In the genomic region with DNA sequence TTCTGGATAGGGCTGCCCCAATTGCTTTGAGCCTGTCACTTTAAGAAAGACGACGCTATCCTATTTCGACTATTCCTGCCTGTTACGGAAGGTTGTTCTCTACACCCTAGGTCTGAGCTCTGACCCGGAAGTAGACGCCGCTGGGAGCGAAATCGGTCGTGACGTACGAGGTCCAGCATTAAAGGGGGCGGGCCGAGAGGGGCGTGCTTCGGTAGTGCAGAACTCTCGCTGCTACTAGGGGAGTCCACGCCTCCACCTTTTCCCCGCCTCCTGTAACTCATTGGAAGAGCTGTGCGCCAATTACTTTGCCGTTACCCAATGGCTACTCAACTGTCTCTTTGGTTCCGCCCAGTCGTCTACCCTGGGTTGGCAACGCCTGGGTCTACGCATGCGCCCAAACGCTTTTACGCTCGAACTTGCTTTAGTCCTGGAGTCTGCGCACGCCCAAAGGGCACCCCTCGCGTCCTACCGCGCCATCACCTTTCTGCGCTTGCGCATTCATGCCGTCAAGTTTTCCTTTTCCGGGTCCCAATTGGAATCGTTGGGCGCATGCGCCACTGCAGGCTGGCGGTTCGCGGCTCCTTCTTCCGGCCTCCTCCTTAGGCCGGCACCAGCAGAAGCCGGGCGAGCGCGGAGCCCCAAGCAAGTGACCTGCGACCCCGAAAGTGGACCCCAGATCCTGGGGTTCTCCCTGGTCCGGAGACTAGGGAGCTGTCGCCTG, we compare ENCODE assay signal across 1 cellular context.
A peak's percentile ranks its signal among the peaks of the same experiment; 100 is the strongest.
TF ChIP-seq lines count a peak whose summit lies in the region.

PCNX3 (plus strand) TSS at position 548 of the 721 bp plus-strand sequence. CDS start 536 bp downstream, outside the sequence.

TF ChIP-seq in HepG2, 621 proteins besides CTCF, POLR2A, EP300 and RAD21 (continued from another document and continues in another):
- TF ChIP-seq ZNF639 (CRISPR knock-in tag; conservative IDR thresholded peaks at IDR 0.05) (peak; percentile 92), ZBTB21 (CRISPR knock-in tag; IDR thresholded peaks at IDR 0.05) (peak; percentile 96), NAIF1 (CRISPR knock-in tag; IDR thresholded peaks at IDR 0.05; ENCODE audit: borderline replicate concordance) (peak; percentile 78), RFXAP (CRISPR knock-in tag; IDR thresholded peaks at IDR 0.05; ENCODE audit: borderline replicate concordance) (peak; percentile 18; the same call in 1 of the 2 replicates), ZNF788 (CRISPR knock-in tag; IDR thresholded peaks at IDR 0.05; ENCODE audit: borderline replicate concordance) (peak; percentile 84; the same call in 1 of the 2 replicates), ISL2 (CRISPR knock-in tag; IDR thresholded peaks at IDR 0.05) (peak; percentile 48), TBL1XR1 (IDR thresholded peaks at IDR 0.05; ENCODE audit: borderline replicate concordance, low read length, partially characterized antibody) (peak; percentile 21), PREB (CRISPR knock-in tag; IDR thresholded peaks at IDR 0.05) (no peak), HNF4G (IDR thresholded peaks at IDR 0.05; ENCODE audit: borderline replicate concordance, low read depth, low read length) (peak; percentile 64; the same call in 1 of the 2 replicates), HNF4G (CRISPR knock-in tag; IDR thresholded peaks at IDR 0.05; ENCODE audit: borderline replicate concordance, low read depth) (no peak), ZNF614 (CRISPR knock-in tag; IDR thresholded peaks at IDR 0.05; ENCODE audit: borderline replicate concordance) (peak; percentile 38; the same call in 1 of the 2 replicates), SPEN (CRISPR knock-in tag; IDR thresholded peaks at IDR 0.05; ENCODE audit: low read depth) (peak; percentile 87; the same call in 1 of the 2 replicates), GTF2F1 (IDR thresholded peaks at IDR 0.05; ENCODE audit: low read length) (no peak), PHF20 (CRISPR knock-in tag; IDR thresholded peaks at IDR 0.05) (peak; percentile 90), NFYB (CRISPR knock-in tag; IDR thresholded peaks at IDR 0.05) (peak; percentile 99), NFKB2 (CRISPR knock-in tag; IDR thresholded peaks at IDR 0.05; ENCODE audit: borderline replicate concordance) (0 out of 2 replicates have a peak, but pooled peaks have one; percentile 16), TBX2 (CRISPR knock-in tag; IDR thresholded peaks at IDR 0.05; ENCODE audit: borderline replicate concordance) (peak; percentile 74), HNRNPLL (IDR thresholded peaks at IDR 0.05; ENCODE audit: low read depth, low read length, poor library complexity, severe bottlenecking) (peak; percentile 87), ARHGAP35 (CRISPR knock-in tag; IDR thresholded peaks at IDR 0.05; ENCODE audit: borderline replicate concordance) (no peak), PCBP2 (optimal IDR thresholded peaks at IDR 0.05; ENCODE audit: low read depth, low read length, poor library complexity, severe bottlenecking) (no peak), ZNF333 (CRISPR knock-in tag; IDR thresholded peaks at IDR 0.05; ENCODE audit: borderline replicate concordance) (no peak), ZC3H13 (CRISPR knock-in tag; IDR thresholded peaks at IDR 0.05) (peak; percentile 76; the same call in 1 of the 2 replicates), ERF (CRISPR knock-in tag; IDR thresholded peaks at IDR 0.05) (peak; percentile 34; the same call in 1 of the 2 replicates), SP5 (CRISPR knock-in tag; IDR thresholded peaks at IDR 0.05; ENCODE audit: borderline replicate concordance, low read depth) (peak; percentile 63), ZFP90 (CRISPR knock-in tag; IDR thresholded peaks at IDR 0.05; ENCODE audit: borderline replicate concordance) (0 out of 2 replicates have a peak, but pooled peaks have one; percentile 11), CCAR2 (optimal IDR thresholded peaks at IDR 0.05; ENCODE audit: low read depth, low read length) (peak; percentile 44), DR1 (CRISPR knock-in tag; IDR thresholded peaks at IDR 0.05) (peak; percentile 69; the same call in 1 of the 2 replicates), ATF7 (IDR thresholded peaks at IDR 0.05) (no peak), ATF7 (CRISPR knock-in tag; IDR thresholded peaks at IDR 0.05) (no peak), SAFB2 (CRISPR knock-in tag; IDR thresholded peaks at IDR 0.05; ENCODE audit: borderline replicate concordance, low read depth) (peak; percentile 79; the same call in 1 of the 2 replicates), ZNF143 (CRISPR knock-in tag; IDR thresholded peaks at IDR 0.05) (peak; percentile 72), RFX1 (IDR thresholded peaks at IDR 0.05) (no peak; the same call in 1 of the 2 replicates), SRF (IDR thresholded peaks at IDR 0.05; ENCODE audit: low read depth, low read length) (peak; percentile 96), ZNF331 (CRISPR knock-in tag; IDR thresholded peaks at IDR 0.05) (peak; percentile 11), ELF1 (CRISPR knock-in tag; IDR thresholded peaks at IDR 0.05) (peak; percentile 88), GABPB1 (CRISPR knock-in tag; IDR thresholded peaks at IDR 0.05) (peak; percentile 95), SMARCC2 (IDR thresholded peaks at IDR 0.05) (no peak), ZNF547 (CRISPR knock-in tag; IDR thresholded peaks at IDR 0.05) (peak; percentile 61; the same call in 1 of the 2 replicates), CREB1 (IDR thresholded peaks at IDR 0.05) (peak; percentile 97), CREB1 (CRISPR knock-in tag; IDR thresholded peaks at IDR 0.05) (peak; percentile 98), ZUFSP (CRISPR knock-in tag; IDR thresholded peaks at IDR 0.05; ENCODE audit: borderline replicate concordance) (no peak), HNRNPUL1 (IDR thresholded peaks at IDR 0.05; ENCODE audit: low read depth, low read length) (no peak), HCFC1 (IDR thresholded peaks at IDR 0.05; ENCODE audit: low read depth, low read length) (peak; percentile 82), TAF1 (CRISPR knock-in tag; IDR thresholded peaks at IDR 0.05) (peak; percentile 7; the same call in 1 of the 2 replicates), ZBTB7A (CRISPR knock-in tag; IDR thresholded peaks at IDR 0.05) (no peak), PHF21A (CRISPR knock-in tag; IDR thresholded peaks at IDR 0.05) (peak; percentile 83; the same call in 1 of the 2 replicates), PHF8 (CRISPR knock-in tag; IDR thresholded peaks at IDR 0.05) (peak; percentile 76), MXD4 (CRISPR knock-in tag; IDR thresholded peaks at IDR 0.05) (peak; percentile 22; the same call in 1 of the 2 replicates), TBX3 (IDR thresholded peaks at IDR 0.05; ENCODE audit: borderline replicate concordance) (0 out of 2 replicates have a peak, but pooled peaks have one; percentile 52), ETV5 (CRISPR knock-in tag; IDR thresholded peaks at IDR 0.05; ENCODE audit: borderline replicate concordance) (peak; percentile 39; the same call in 1 of the 2 replicates), ZNF878 (CRISPR knock-in tag; IDR thresholded peaks at IDR 0.05) (0 out of 2 replicates have a peak, but pooled peaks have one; percentile 21), RCOR2 (CRISPR knock-in tag; IDR thresholded peaks at IDR 0.05) (no peak)
- TF ChIP-seq, protein P1, sequence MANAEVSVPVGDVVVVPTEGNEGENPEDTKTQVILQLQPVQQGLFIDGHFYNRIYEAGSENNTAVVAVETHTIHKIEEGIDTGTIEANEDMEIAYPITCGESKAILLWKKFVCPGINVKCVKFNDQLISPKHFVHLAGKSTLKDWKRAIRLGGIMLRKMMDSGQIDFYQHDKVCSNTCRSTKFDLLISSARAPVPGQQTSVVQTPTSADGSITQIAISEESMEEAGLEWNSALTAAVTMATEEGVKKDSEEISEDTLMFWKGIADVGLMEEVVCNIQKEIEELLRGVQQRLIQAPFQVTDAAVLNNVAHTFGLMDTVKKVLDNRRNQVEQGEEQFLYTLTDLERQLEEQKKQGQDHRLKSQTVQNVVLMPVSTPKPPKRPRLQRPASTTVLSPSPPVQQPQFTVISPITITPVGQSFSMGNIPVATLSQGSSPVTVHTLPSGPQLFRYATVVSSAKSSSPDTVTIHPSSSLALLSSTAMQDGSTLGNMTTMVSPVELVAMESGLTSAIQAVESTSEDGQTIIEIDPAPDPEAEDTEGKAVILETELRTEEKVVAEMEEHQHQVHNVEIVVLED (CRISPR knock-in tag; IDR thresholded peaks at IDR 0.05; ENCODE audit: borderline replicate concordance), result peak; percentile 90
- TF ChIP-seq, protein P2, sequence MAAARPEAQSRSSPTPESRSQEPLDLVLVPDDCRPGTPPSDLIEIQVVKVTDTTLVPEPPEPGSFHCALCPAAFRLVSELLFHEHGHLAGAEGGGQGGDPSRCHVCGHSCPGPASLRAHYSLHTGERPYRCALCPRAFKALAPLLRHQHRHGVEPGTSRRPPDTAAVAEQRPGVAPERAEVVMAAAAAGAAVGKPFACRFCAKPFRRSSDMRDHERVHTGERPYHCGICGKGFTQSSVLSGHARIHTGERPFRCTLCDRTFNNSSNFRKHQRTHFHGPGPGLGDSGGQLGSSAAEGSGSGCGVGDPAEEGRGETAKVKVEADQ (CRISPR knock-in tag; IDR thresholded peaks at IDR 0.05; ENCODE audit: borderline replicate concordance), result 0 out of 2 replicates have a peak, but pooled peaks have one; percentile 26
- TF ChIP-seq, protein P3, sequence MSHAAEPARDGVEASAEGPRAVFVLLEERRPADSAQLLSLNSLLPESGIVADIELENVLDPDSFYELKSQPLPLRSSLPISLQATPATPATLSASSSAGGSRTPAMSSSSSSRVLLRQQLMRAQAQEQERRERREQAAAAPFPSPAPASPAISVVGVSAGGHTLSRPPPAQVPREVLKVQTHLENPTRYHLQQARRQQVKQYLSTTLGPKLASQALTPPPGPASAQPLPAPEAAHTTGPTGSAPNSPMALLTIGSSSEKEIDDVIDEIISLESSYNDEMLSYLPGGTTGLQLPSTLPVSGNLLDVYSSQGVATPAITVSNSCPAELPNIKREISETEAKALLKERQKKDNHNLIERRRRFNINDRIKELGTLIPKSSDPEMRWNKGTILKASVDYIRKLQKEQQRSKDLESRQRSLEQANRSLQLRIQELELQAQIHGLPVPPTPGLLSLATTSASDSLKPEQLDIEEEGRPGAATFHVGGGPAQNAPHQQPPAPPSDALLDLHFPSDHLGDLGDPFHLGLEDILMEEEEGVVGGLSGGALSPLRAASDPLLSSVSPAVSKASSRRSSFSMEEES (CRISPR knock-in tag; IDR thresholded peaks at IDR 0.05), result no peak
- TF ChIP-seq, protein P4, sequence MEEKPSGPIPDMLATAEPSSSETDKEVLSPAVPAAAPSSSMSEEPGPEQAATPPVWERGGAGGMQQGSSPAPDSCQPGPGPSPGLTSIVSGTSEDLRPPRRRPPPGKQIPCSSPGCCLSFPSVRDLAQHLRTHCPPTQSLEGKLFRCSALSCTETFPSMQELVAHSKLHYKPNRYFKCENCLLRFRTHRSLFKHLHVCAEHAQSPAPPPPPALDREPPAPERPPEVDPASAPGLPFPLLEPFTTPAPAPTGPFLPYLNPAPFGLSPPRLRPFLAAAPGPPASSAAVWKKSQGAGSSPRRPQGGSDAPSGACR (CRISPR knock-in tag; IDR thresholded peaks at IDR 0.05), result no peak; the same call in 1 of the 2 replicates
- TF ChIP-seq, protein P5, sequence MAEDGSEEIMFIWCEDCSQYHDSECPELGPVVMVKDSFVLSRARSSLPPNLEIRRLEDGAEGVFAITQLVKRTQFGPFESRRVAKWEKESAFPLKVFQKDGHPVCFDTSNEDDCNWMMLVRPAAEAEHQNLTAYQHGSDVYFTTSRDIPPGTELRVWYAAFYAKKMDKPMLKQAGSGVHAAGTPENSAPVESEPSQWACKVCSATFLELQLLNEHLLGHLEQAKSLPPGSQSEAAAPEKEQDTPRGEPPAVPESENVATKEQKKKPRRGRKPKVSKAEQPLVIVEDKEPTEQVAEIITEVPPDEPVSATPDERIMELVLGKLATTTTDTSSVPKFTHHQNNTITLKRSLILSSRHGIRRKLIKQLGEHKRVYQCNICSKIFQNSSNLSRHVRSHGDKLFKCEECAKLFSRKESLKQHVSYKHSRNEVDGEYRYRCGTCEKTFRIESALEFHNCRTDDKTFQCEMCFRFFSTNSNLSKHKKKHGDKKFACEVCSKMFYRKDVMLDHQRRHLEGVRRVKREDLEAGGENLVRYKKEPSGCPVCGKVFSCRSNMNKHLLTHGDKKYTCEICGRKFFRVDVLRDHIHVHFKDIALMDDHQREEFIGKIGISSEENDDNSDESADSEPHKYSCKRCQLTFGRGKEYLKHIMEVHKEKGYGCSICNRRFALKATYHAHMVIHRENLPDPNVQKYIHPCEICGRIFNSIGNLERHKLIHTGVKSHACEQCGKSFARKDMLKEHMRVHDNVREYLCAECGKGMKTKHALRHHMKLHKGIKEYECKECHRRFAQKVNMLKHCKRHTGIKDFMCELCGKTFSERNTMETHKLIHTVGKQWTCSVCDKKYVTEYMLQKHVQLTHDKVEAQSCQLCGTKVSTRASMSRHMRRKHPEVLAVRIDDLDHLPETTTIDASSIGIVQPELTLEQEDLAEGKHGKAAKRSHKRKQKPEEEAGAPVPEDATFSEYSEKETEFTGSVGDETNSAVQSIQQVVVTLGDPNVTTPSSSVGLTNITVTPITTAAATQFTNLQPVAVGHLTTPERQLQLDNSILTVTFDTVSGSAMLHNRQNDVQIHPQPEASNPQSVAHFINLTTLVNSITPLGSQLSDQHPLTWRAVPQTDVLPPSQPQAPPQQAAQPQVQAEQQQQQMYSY (CRISPR knock-in tag; IDR thresholded peaks at IDR 0.05), result no peak
